In genomic region chr22:19798825-19799224, GRCh38 we compare ENCODE assay signal across 1 cellular context.
TF ChIP-seq lines count a peak whose summit lies in the region.

No MANE protein-coding gene starts in this region.

TF ChIP-seq in HepG2, 621 proteins besides CTCF, POLR2A, EP300 and RAD21:
- no peak for TF ChIP-seq ZFP62 (CRISPR knock-in tag; IDR thresholded peaks at IDR 0.05)
- TF ChIP-seq HMGXB4 (CRISPR knock-in tag; IDR thresholded peaks at IDR 0.05; ENCODE audit: borderline replicate concordance in 1 of 2, low read depth in 1 of 2): no peak
- no peak for TF ChIP-seq NFRKB (IDR thresholded peaks at IDR 0.05)
- no peak for TF ChIP-seq ZNF552 (CRISPR knock-in tag; IDR thresholded peaks at IDR 0.05; ENCODE audit: borderline replicate concordance)
- TF ChIP-seq SCMH1 (CRISPR knock-in tag; IDR thresholded peaks at IDR 0.05; ENCODE audit: borderline replicate concordance): no peak
- TF ChIP-seq NCOA5 (CRISPR knock-in tag; IDR thresholded peaks at IDR 0.05): no peak
- TF ChIP-seq GABPA (IDR thresholded peaks at IDR 0.05; ENCODE audit: low read depth, low read length): no peak
- no peak for TF ChIP-seq GABPA (CRISPR knock-in tag; IDR thresholded peaks at IDR 0.05; ENCODE audit: low read depth)
- no peak for TF ChIP-seq PHF5A (CRISPR knock-in tag; IDR thresholded peaks at IDR 0.05; ENCODE audit: low read depth, unreplicated experiment)
- TF ChIP-seq RFXAP (CRISPR knock-in tag; IDR thresholded peaks at IDR 0.05; ENCODE audit: borderline replicate concordance): no peak
- TF ChIP-seq ZNF34 (CRISPR knock-in tag; IDR thresholded peaks at IDR 0.05; ENCODE audit: borderline replicate concordance): no peak
- TF ChIP-seq DR1 (CRISPR knock-in tag; IDR thresholded peaks at IDR 0.05): no peak
- TF ChIP-seq ZBTB4 (CRISPR knock-in tag; IDR thresholded peaks at IDR 0.05; ENCODE audit: borderline replicate concordance): no peak
- no peak for TF ChIP-seq TBX2 (CRISPR knock-in tag; IDR thresholded peaks at IDR 0.05; ENCODE audit: borderline replicate concordance)
- TF ChIP-seq ZKSCAN5 (CRISPR knock-in tag; IDR thresholded peaks at IDR 0.05): no peak
TF ChIP-seq in HepG2: peak in this region for 0.
